Comparison of ENCODE assay signal across 15 cellular contexts in the genomic region with DNA sequence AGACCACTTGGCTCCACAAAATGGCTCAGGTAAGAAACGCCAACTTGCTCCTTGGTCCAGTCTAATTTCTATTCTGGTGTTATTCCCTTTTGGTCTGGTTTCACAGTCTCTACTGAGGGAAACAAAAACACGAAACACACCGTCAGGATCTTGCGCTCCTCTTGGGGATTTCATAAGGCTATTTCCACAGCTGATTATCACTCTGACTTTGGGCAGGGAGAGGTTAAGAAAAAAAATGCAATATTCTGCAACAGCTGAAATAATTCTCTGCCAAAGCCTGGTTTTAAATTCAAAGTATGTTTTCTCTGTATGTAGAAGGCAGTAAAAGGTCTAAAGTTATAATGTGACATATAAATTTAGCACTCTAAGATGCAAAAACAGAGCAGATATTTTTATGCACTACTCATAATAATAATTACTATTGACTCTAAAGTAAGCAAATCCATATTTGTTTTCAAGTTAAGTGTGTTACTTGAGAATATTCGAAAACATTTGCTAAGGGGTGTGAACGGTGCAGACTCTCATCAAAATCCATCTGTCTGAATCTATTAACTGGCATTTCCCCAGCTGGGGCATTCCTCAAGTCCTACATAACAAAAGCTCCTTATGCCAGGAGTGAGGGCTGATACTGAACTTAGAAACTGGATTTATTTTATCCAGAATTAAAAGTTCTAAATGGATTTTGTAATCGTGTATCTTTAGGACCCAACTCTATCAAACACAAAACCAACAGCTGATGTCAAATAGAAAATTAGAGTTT. TPM values are rescaled to one million over a fixed set of nuclear protein-coding genes. Genes with fewer than 3 reads are reported as not detected.
DNase-seq lines count a peak whose midpoint lies in the region; ATAC-seq and TF ChIP-seq lines count a peak whose summit lies in the region.
"Had no signal": no experiment of that assay in that cellular context is flagged by ENCODE, and none has a peak within 500 bp of the region (broad histone marks: within the 10 kb centered on the region; RNA-seq: fewer than 3 reads in every experiment).

No MANE protein-coding gene starts in this region.

- no peak for TF ChIP-seq CTCF in CD4-positive, alpha-beta T cell (IDR thresholded peaks at IDR 0.05)

- H4K8ac ChIP-seq in mesenchymal stem cell (ENCODE audit: low read length), result no peak overlapping the region

- H3K36me3 ChIP-seq in skeletal muscle satellite cell (ENCODE audit: insufficient read depth, low read length) (no peaks in the 10 kb centered on the region), mesenchymal stem cell (ENCODE audit: control insufficient read depth in 1 of 2, insufficient read depth in 2 of 2, low read depth in 1 of 2, low read length in 2 of 2) (no peaks in the 10 kb centered on the region)

- no peak for ATAC-seq in CD4-positive, alpha-beta T cell (ENCODE audit: poor library complexity)
- ATAC-seq: stimulated activated memory B cell treated with anti-CD40 and anti-IgM and Interleukin-4, amounts not matched to agents 10 μg/mL and 1 μg/mL and 100 μg/mL, for 72 hours had no signal

- H3K4ac ChIP-seq in mesenchymal stem cell (ENCODE audit: low read depth in 1 of 2, low read length in 2 of 2), result no peak overlapping the region

- peaks cover 14% of the 10 kb centered on the region for H3K79me1 ChIP-seq in mesenchymal stem cell (replicated peaks; ENCODE audit: low read length, poor library complexity, severe bottlenecking)

- H3K27me3 ChIP-seq in skeletal muscle satellite cell (ENCODE audit: control insufficient read depth, insufficient read depth, low read length) (no peaks in the 10 kb centered on the region), mesenchymal stem cell (ENCODE audit: control insufficient read depth in 1 of 2, insufficient read depth in 1 of 2, low read length in 2 of 2) (no peaks in the 10 kb centered on the region)
- no peaks in the 10 kb centered on the region for H3K27me3 ChIP-seq in CD4-positive, alpha-beta T cell (ENCODE audit: control insufficient read depth, insufficient read depth, low read length)

- H2BK120ac ChIP-seq in mesenchymal stem cell (ENCODE audit: low read depth, low read length), result no peak overlapping the region

- DNase-seq in GM03348 (ENCODE audit: low spot score) (peak; percentile 55), NCI-H524 (lab: John Stamatoyannopoulos, UW) (peak; percentile 12 to 69), fibroblast of gingiva (ENCODE audit: low read depth) (peak; percentile 73), COR-L47 (lab: John Stamatoyannopoulos, UW) (no peak), mesenchymal stem cell (no peak)
- no peak for DNase-seq in CD4-positive, alpha-beta T cell
- DNase-seq: activated CD4-positive, alpha-beta T cell treated with anti-CD3 and anti-CD28 coated beads, Interleukin-2, amount 50 U/mL, for 4 hours; MV-4-11; NCI-H226; occipital lobe; SK-N-SH had no signal

- intact Hi-C loops in CD4-positive, alpha-beta T cell (cut with DNase I, micrococcal nuclease), result no loop called here

- H3K9me3 ChIP-seq in skeletal muscle satellite cell (replicated peaks; ENCODE audit: low read length) (no peaks in the 10 kb centered on the region), mesenchymal stem cell (ENCODE audit: control insufficient read depth, low read length) (peaks cover 3% of the 10 kb centered on the region)
- H3K9me3 ChIP-seq in CD4-positive, alpha-beta T cell (ENCODE audit: control insufficient read depth, low read length), result no peaks in the 10 kb centered on the region
- H3K9me3 ChIP-seq: SK-N-SH had no signal

- H3K4me2 ChIP-seq in skeletal muscle satellite cell (ENCODE audit: low read length) (peak overlapping the region; percentile 84), mesenchymal stem cell (ENCODE audit: low read length, poor library complexity, severe bottlenecking) (no peak overlapping the region)
- H3K4me2 ChIP-seq: SK-N-SH had no signal

- peaks cover 38% of the 10 kb centered on the region for H3K4me1 ChIP-seq in skeletal muscle satellite cell (ENCODE audit: control insufficient read depth, insufficient read depth, low read length)
- no peaks in the 10 kb centered on the region for H3K4me1 ChIP-seq in mesenchymal stem cell (ENCODE audit: control insufficient read depth, insufficient read depth, low read depth, low read length)

- H2BK15ac ChIP-seq in mesenchymal stem cell (ENCODE audit: low read depth, poor library complexity, severe bottlenecking), result no peak overlapping the region

- H3K4me3 ChIP-seq in skeletal muscle satellite cell (ENCODE audit: low read length), result peak overlapping the region; percentile 21
- H3K4me3 ChIP-seq in mesenchymal stem cell (ENCODE audit: insufficient read depth in 1 of 2, low read depth in 1 of 2, low read length in 2 of 2), result no peak overlapping the region

- no peak overlapping the region for H3K18ac ChIP-seq in mesenchymal stem cell (ENCODE audit: low read depth in 1 of 2, low read length in 2 of 2)

- no peak overlapping the region for H3K27ac ChIP-seq in CD4-positive, alpha-beta T cell (ENCODE audit: low read depth, low read length)
- no peak overlapping the region for H3K27ac ChIP-seq in mesenchymal stem cell (ENCODE audit: low read length, poor library complexity, severe bottlenecking)

- H3K23ac ChIP-seq in mesenchymal stem cell (ENCODE audit: low read length in 2 of 2), result no peak overlapping the region

- peaks cover 7% of the 10 kb centered on the region for H3K27me3 Mint-ChIP-seq in CD4-positive, alpha-beta T cell

- H3K9ac ChIP-seq in skeletal muscle satellite cell (ENCODE audit: low read depth, low read length) (peak overlapping the region; percentile 91), mesenchymal stem cell (ENCODE audit: low read length) (no peak overlapping the region)
- H3K9ac ChIP-seq: SK-N-SH had no signal

- no peak overlapping the region for H2AK5ac ChIP-seq in mesenchymal stem cell (ENCODE audit: low read length, severe bottlenecking)

- WGBS in mesenchymal stem cell, result 99% methylated on average over 4 of the region's 7 CpGs

- no peak overlapping the region for H3K14ac ChIP-seq in mesenchymal stem cell (ENCODE audit: low read length in 2 of 2)

- POLR2A ChIA-PET in CD4-positive, alpha-beta T cell (lab: Charles Lee), result no interaction called here

- no peak overlapping the region for H3K4me3 Mint-ChIP-seq in CD4-positive, alpha-beta T cell
- H3K4me3 Mint-ChIP-seq: IgD-negative memory B cell; mesothelial cell of epicardium; stimulated activated memory B cell treated with anti-CD40 and anti-IgM and Interleukin-4, amounts not matched to agents 10 μg/mL and 1 μg/mL and 100 μg/mL, for 72 hours had no signal

- no peak overlapping the region for H2BK12ac ChIP-seq in mesenchymal stem cell (ENCODE audit: low read length in 2 of 2)

- no peaks in the 10 kb centered on the region for H3K9me3 Mint-ChIP-seq in CD4-positive, alpha-beta T cell

- no peak overlapping the region for H3K27ac Mint-ChIP-seq in CD4-positive, alpha-beta T cell
- H3K27ac Mint-ChIP-seq: IgD-negative memory B cell; mesothelial cell of epicardium; stimulated activated memory B cell treated with anti-CD40 and anti-IgM and Interleukin-4, amounts not matched to agents 10 μg/mL and 1 μg/mL and 100 μg/mL, for 72 hours had no signal

- H3K4me1 Mint-ChIP-seq in CD4-positive, alpha-beta T cell (ENCODE audit: low read depth), result no peaks in the 10 kb centered on the region
- H3K4me1 Mint-ChIP-seq: stimulated activated memory B cell treated with anti-CD40 and anti-IgM and Interleukin-4, amounts not matched to agents 10 μg/mL and 1 μg/mL and 100 μg/mL, for 72 hours had no signal

- no peak overlapping the region for H2BK5ac ChIP-seq in mesenchymal stem cell (ENCODE audit: low read depth, low read length, poor library complexity, severe bottlenecking)

- CTCF ChIA-PET in CD4-positive, alpha-beta T cell (lab: Charles Lee), result no interaction called here

- no peak overlapping the region for H2AFZ ChIP-seq in mesenchymal stem cell (ENCODE audit: low read depth, low read length)

- no peaks in the 10 kb centered on the region for H3K36me3 Mint-ChIP-seq in CD4-positive, alpha-beta T cell (ENCODE audit: low read depth)
- H3K36me3 Mint-ChIP-seq: IgD-negative memory B cell; mesothelial cell of epicardium; stimulated activated memory B cell treated with anti-CD40 and anti-IgM and Interleukin-4, amounts not matched to agents 10 μg/mL and 1 μg/mL and 100 μg/mL, for 72 hours had no signal

- no peak overlapping the region for H4K91ac ChIP-seq in mesenchymal stem cell (ENCODE audit: low read length)

RNA-seq across cellular contexts. Expression of gene STARD13, which starts 38.4 kb away (rescaled TPM):
- 19.5 and 35.4 TPM in 2 replicates for total RNA-seq in skeletal muscle satellite cell (2012; rRNA removed)
- not detected for total RNA-seq in CD4-positive, alpha-beta T cell
- 16.1 TPM for polyA plus RNA-seq in mesenchymal stem cell (2013, experiment 1 of 2)
- 14.5 TPM for polyA plus RNA-seq in mesenchymal stem cell (2013, experiment 2 of 2)
- polyA plus RNA-seq: IgD-negative memory B cell had no signal

Comparison
In these comparisons a context has a peak if more than half of its experiments do, and no peak if none do; other contexts are left out.
1. DNase-seq: peak in GM03348 (single experiment), NCI-H524 (2 of 2) and fibroblast of gingiva (single experiment); none in CD4-positive, alpha-beta T cell (0 of 10), COR-L47 (single experiment) and mesenchymal stem cell (single experiment).